8 cellular contexts compared by ENCODE assay signal in genomic region chr11:68328374-68329091, GRCh38. TPM values are rescaled to one million over a fixed set of nuclear protein-coding genes. Genes with fewer than 3 reads are reported as not detected.
DNase-seq lines count a peak whose midpoint lies in the region; TF ChIP-seq lines count a peak whose summit lies in the region.

No MANE protein-coding gene starts in this region.

- H3K27me3 Mint-ChIP-seq in CD4-positive, alpha-beta memory T cell, result no peaks in the 10 kb centered on the region
- peaks cover 8% of the 10 kb centered on the region for H3K27me3 Mint-ChIP-seq in HFFc6 (ENCODE audit: insufficient read depth)

- no peaks in the 10 kb centered on the region for H3K9me3 ChIP-seq in CD4-positive, alpha-beta memory T cell (ENCODE audit: control insufficient read depth in 1 of 2, low read length in 2 of 2)

- H3K4me3 ChIP-seq in fibroblast of pulmonary artery (replicated peaks; ENCODE audit: low read depth, low read length), result no peak overlapping the region
- H3K4me3 ChIP-seq in CD4-positive, alpha-beta memory T cell (ENCODE audit: low read length in 2 of 2), result no peak overlapping the region

- H3K27ac ChIP-seq in CD4-positive, alpha-beta memory T cell (ENCODE audit: low read depth, low read length), result no peak overlapping the region

- intact Hi-C loops in CD4-positive, alpha-beta memory T cell (cut with micrococcal nuclease), result no loop called here

- peaks cover 20 to 60% (median 46%) of the 10 kb centered on the region in 4 donors for H3K4me1 Mint-ChIP-seq in CD4-positive, alpha-beta memory T cell
- no peaks in the 10 kb centered on the region for H3K4me1 Mint-ChIP-seq in HFFc6 (ENCODE audit: low read depth)

- no peaks in the 10 kb centered on the region for H3K27me3 ChIP-seq in CD4-positive, alpha-beta memory T cell (ENCODE audit: insufficient read depth, low read length)

- DNase-seq in GDM1 (lab: John Stamatoyannopoulos, UW), result peak; percentile 90
- peak; percentile 57 for DNase-seq in RPMI7951 (ENCODE audit: low read depth)
- peak; percentile 53 for DNase-seq in fibroblast of pulmonary artery (ENCODE audit: low read depth)
- peak; percentile 92 for DNase-seq in pons (ENCODE audit: low spot score)
- DNase-seq in germinal center (ENCODE audit: low spot score), result no peak
- DNase-seq in GM13976 (ENCODE audit: low spot score), result no peak
- DNase-seq in CD4-positive, alpha-beta memory T cell, result no peak
- no peak for DNase-seq in HFFc6

- POLR2A ChIA-PET in CD4-positive, alpha-beta memory T cell (lab: Charles Lee; ENCODE audit: partially characterized antibody), result no interaction called here

- H3K36me3 ChIP-seq in CD4-positive, alpha-beta memory T cell (ENCODE audit: insufficient read depth, low read length), result no peaks in the 10 kb centered on the region

- no peak for TF ChIP-seq CTCF in fibroblast of pulmonary artery (IDR thresholded peaks at IDR 0.05; ENCODE audit: low read length, missing control alignments)
- no peak for TF ChIP-seq CTCF in GM13976 (IDR thresholded peaks at IDR 0.05; ENCODE audit: borderline replicate concordance, control extremely low read depth, extremely low read depth, insufficient read depth, missing control alignments)
- no peak for TF ChIP-seq CTCF in HFFc6 (IDR thresholded peaks at IDR 0.05)

- peaks cover 42% of the 10 kb centered on the region for H3K4me1 ChIP-seq in CD4-positive, alpha-beta memory T cell (ENCODE audit: insufficient read depth, low read length)

- in situ Hi-C loops in GM13976 (cut with MboI; ENCODE audit: low sequenced_read_pairs, unreplicated experiment), result no loop called here

- CTCF ChIA-PET in CD4-positive, alpha-beta memory T cell (lab: Charles Lee; ENCODE audit: partially characterized antibody), result no interaction called here

- peak overlapping the region in 1 of 7 donors; percentile 43 for H3K27ac Mint-ChIP-seq in CD4-positive, alpha-beta memory T cell
- H3K27ac Mint-ChIP-seq in HFFc6, result no peak overlapping the region

- no peaks in the 10 kb centered on the region for H3K9me3 Mint-ChIP-seq in CD4-positive, alpha-beta memory T cell
- H3K9me3 Mint-ChIP-seq in HFFc6, result no peaks in the 10 kb centered on the region

- H3K4me3 Mint-ChIP-seq in CD4-positive, alpha-beta memory T cell, result peak overlapping the region in 3 of 8 donors; percentile 8 to 27 (median 9)
- no peak overlapping the region for H3K4me3 Mint-ChIP-seq in HFFc6

- no peaks in the 10 kb centered on the region for H3K36me3 Mint-ChIP-seq in CD4-positive, alpha-beta memory T cell
- no peaks in the 10 kb centered on the region for H3K36me3 Mint-ChIP-seq in HFFc6 (ENCODE audit: low read depth)

RNA-seq across cellular contexts. Expression of gene LRP5, which starts 16.1 kb away (rescaled TPM):
- 0.48 and 0.59 TPM in 2 replicates for total RNA-seq in RPMI7951 (2014; rRNA removed; shearing (Covaris generic))
- total RNA-seq in CD4-positive, alpha-beta memory T cell, result 1 to 10 TPM; 1.4 to 1.9 TPM
- under 1 TPM in 1 of 2 donors, not detected in 1; 0.61 TPM for polyA plus RNA-seq in CD4-positive, alpha-beta memory T cell
- total RNA-seq in HFFc6 (2021; fragmentation: NEBNext Ultra II Directional; extraction: Animal tissue kit (Norgen Biotek cat#: 25700)), result 10 to 100 TPM in 2 of 6 experiments, 1 to 10 TPM in 4; 2.5 to 14.9 (median 3.8) TPM

RNA-seq across cellular contexts. Expression of gene C11orf24, which starts 56.8 kb away (rescaled TPM):
- total RNA-seq in RPMI7951 (2014; rRNA removed; shearing (Covaris generic)), result 60.3 and 69.1 TPM in 2 replicates
- 10 to 100 TPM; 19.1 to 20.3 TPM for total RNA-seq in CD4-positive, alpha-beta memory T cell
- 10 to 100 TPM in 1 of 2 donors, 1 to 10 TPM in 1; 7.7 to 17.6 TPM for polyA plus RNA-seq in CD4-positive, alpha-beta memory T cell
- total RNA-seq in HFFc6 (2021; fragmentation: NEBNext Ultra II Directional; extraction: Animal tissue kit (Norgen Biotek cat#: 25700)), result 100 to 1,000 TPM in 3 of 6 experiments, 10 to 100 TPM in 3; 88.4 to 126 (median 101) TPM

Comparison
In these comparisons a context has a peak if more than half of its experiments do, and no peak if none do; other contexts are left out.
1. DNase-seq: peak in GDM1 (single experiment), RPMI7951 (single experiment), fibroblast of pulmonary artery (single experiment) and pons (single experiment); none in germinal center (single experiment), GM13976 (single experiment), CD4-positive, alpha-beta memory T cell (0 of 5) and HFFc6 (single experiment).